Comparison of ENCODE assay signal across 7 cellular contexts in the genomic region with DNA sequence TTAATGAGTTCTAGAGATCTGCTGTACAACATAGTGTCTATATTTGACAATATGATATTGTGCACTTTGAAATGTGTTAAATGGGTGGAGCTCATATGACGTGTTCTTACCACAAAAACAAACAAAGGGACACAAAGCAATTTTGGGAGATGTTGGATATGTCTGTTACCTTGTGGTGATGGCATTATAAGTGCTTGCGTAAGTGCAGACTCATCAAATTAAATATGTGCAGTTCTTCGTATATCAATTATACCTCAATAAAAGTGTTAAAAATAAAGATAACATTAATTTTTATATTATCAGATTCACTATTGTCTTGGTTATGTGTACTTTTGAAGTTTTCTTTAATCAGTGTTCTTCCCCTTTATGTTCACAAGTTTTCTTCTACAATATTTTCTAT.
"Had no signal": no experiment of that assay in that cellular context is flagged by ENCODE, and none has a peak within 500 bp of the region (broad histone marks: within the 10 kb centered on the region; RNA-seq: fewer than 3 reads in every experiment).

No MANE protein-coding gene starts in this region.

- ATAC-seq: GM23338 had no signal

- H3K4me3 ChIP-seq: GM23338 had no signal

- DNase-seq: H9, HCEC 1CT, KBM-7 had no signal

- H3K4me2 ChIP-seq: GM23338 had no signal

- H2AFZ ChIP-seq: GM23338 had no signal

- FAIRE-seq: H1, H54, HTR-8/SVneo had no signal
